Comparison of ENCODE assay signal across 13 cellular contexts in genomic region chr17:14198013-14198412, GRCh38. TPM values are rescaled to one million over a fixed set of nuclear protein-coding genes. Genes with fewer than 3 reads are reported as not detected.
DNase-seq lines count a peak whose midpoint lies in the region; ATAC-seq, FAIRE-seq and TF ChIP-seq lines count a peak whose summit lies in the region.
"Had no signal": no experiment of that assay in that cellular context is flagged by ENCODE, and none has a peak within 500 bp of the region (broad histone marks: within the 10 kb centered on the region; RNA-seq: fewer than 3 reads in every experiment).

No MANE protein-coding gene starts in this region.

- POLR2A ChIA-PET in activated CD8-positive, alpha-beta T cell treated with anti-CD3 and anti-CD28 coated beads for 36 hours (lab: Charles Lee): interaction anchor here (0.9 to 1.1 kb wide), 2 partner anchors 9 to 103 kb away, joined by 3 read pairs; partner anchors contain the start of gene HS3ST3B1

- CTCF ChIA-PET in activated CD8-positive, alpha-beta T cell treated with anti-CD3 and anti-CD28 coated beads for 36 hours (lab: Charles Lee): interaction anchor here (1.1 kb wide), 1 partner anchor 104 kb away, joined by 5 read pairs; no protein-coding TSS in a partner anchor

- H3K36me3 Mint-ChIP-seq in stimulated activated naive CD8-positive, alpha-beta T cell treated with anti-CD3 and anti-CD28 coated beads, Interleukin-15, Interleukin-2, amounts not matched to agents 100 ng/mL and 50 ng/mL, for 24 hours (ENCODE audit: low read depth): peaks cover 43% of the 10 kb centered on the region
- peaks cover 36% of the 10 kb centered on the region for H3K36me3 Mint-ChIP-seq in activated CD8-positive, alpha-beta T cell treated with anti-CD3 and anti-CD28 coated beads for 36 hours (ENCODE audit: low read depth)

- no peaks in the 10 kb centered on the region for H3K9me3 ChIP-seq in left lung
- no peaks in the 10 kb centered on the region for H3K9me3 ChIP-seq in HAP-1
- H3K9me3 ChIP-seq in vagina: no peaks in the 10 kb centered on the region

- intact Hi-C loops in activated CD8-positive, alpha-beta T cell treated with anti-CD3 and anti-CD28 coated beads for 36 hours (cut with micrococcal nuclease): loop anchor here (5.0 kb wide), 1 partner anchor 104 kb away; the partner anchor contains the start of gene HS3ST3B1
- intact Hi-C loops in left lung (cut with DNase I): no loop called here
- intact Hi-C loops in vagina (cut with DNase I): no loop called here

- ATAC-seq in stimulated activated naive CD8-positive, alpha-beta T cell treated with anti-CD3 and anti-CD28 coated beads, Interleukin-15, Interleukin-2, amounts not matched to agents 100 U/mL and 50 U/mL, for 24 hours: no peak
- ATAC-seq in activated CD8-positive, alpha-beta T cell treated with anti-CD3 and anti-CD28 coated beads for 36 hours: no peak
- peak; percentile 94 for ATAC-seq in left lung

- in situ Hi-C loops in HAP-1 (cut with MboI; ENCODE audit: low sequenced_read_pairs): no loop called here

- no peak for FAIRE-seq in HTR-8/SVneo (lab: Jason Lieb, UNC)

- peaks cover 19 to 41% of the 10 kb centered on the region in 2 donors for H3K4me1 ChIP-seq in left lung
- H3K4me1 ChIP-seq in HAP-1: no peaks in the 10 kb centered on the region
- H3K4me1 ChIP-seq in vagina: peaks cover 26% of the 10 kb centered on the region

- H3K27ac ChIP-seq in left lung: peak overlapping the region; percentile 9 to 37
- H3K27ac ChIP-seq in vagina: no peak overlapping the region
- H3K27ac ChIP-seq: C4-2B, epithelial cell of prostate had no signal

- no peak for TF ChIP-seq POLR2A in vagina (IDR thresholded peaks at IDR 0.05)

- H3K4me3 ChIP-seq in left lung: no peak overlapping the region
- no peak overlapping the region for H3K4me3 ChIP-seq in HAP-1
- H3K4me3 ChIP-seq in vagina: no peak overlapping the region

- DNase-seq in stimulated activated naive CD8-positive, alpha-beta T cell treated with anti-CD3 and anti-CD28 coated beads, Interleukin-15, Interleukin-2, amounts not matched to agents 100 U/mL and 50 U/mL, for 24 hours: no peak
- no peak for DNase-seq in activated CD8-positive, alpha-beta T cell treated with anti-CD3 and anti-CD28 coated beads for 36 hours
- DNase-seq in left lung: peak in 1 of 2 donors; percentile 79
- DNase-seq in HAP-1 (ENCODE audit: low spot score in 2 of 2): no peak
- no peak for DNase-seq in anterior cingulate cortex (lab: John Stamatoyannopoulos, UW)
- no peak for DNase-seq in HTR-8/SVneo (ENCODE audit: insufficient read length, low spot score)
- DNase-seq in vagina (ENCODE audit: extremely low spot score in 2 of 2): no peak
- DNase-seq: NCI-H1694 had no signal

- H3K27me3 ChIP-seq in left lung (no peaks in the 10 kb centered on the region), HAP-1 (ENCODE audit: low read depth) (no peaks in the 10 kb centered on the region), vagina (no peaks in the 10 kb centered on the region)

- H3K4me1 Mint-ChIP-seq in stimulated activated naive CD8-positive, alpha-beta T cell treated with anti-CD3 and anti-CD28 coated beads, Interleukin-15, Interleukin-2, amounts not matched to agents 100 ng/mL and 50 ng/mL, for 24 hours (ENCODE audit: low read depth): peaks cover 94% of the 10 kb centered on the region
- peaks cover 90% of the 10 kb centered on the region for H3K4me1 Mint-ChIP-seq in activated CD8-positive, alpha-beta T cell treated with anti-CD3 and anti-CD28 coated beads for 36 hours (ENCODE audit: low read depth)

- H3K4me3 Mint-ChIP-seq in stimulated activated naive CD8-positive, alpha-beta T cell treated with anti-CD3 and anti-CD28 coated beads, Interleukin-15, Interleukin-2, amounts not matched to agents 100 ng/mL and 50 ng/mL, for 24 hours: peak overlapping the region; percentile 29
- no peak overlapping the region for H3K4me3 Mint-ChIP-seq in activated CD8-positive, alpha-beta T cell treated with anti-CD3 and anti-CD28 coated beads for 36 hours

- H3K9me3 Mint-ChIP-seq in stimulated activated naive CD8-positive, alpha-beta T cell treated with anti-CD3 and anti-CD28 coated beads, Interleukin-15, Interleukin-2, amounts not matched to agents 100 ng/mL and 50 ng/mL, for 24 hours: no peaks in the 10 kb centered on the region
- H3K9me3 Mint-ChIP-seq in activated CD8-positive, alpha-beta T cell treated with anti-CD3 and anti-CD28 coated beads for 36 hours: no peaks in the 10 kb centered on the region

- H3K27me3 Mint-ChIP-seq in stimulated activated naive CD8-positive, alpha-beta T cell treated with anti-CD3 and anti-CD28 coated beads, Interleukin-15, Interleukin-2, amounts not matched to agents 100 ng/mL and 50 ng/mL, for 24 hours: no peaks in the 10 kb centered on the region
- H3K27me3 Mint-ChIP-seq in activated CD8-positive, alpha-beta T cell treated with anti-CD3 and anti-CD28 coated beads for 36 hours: no peaks in the 10 kb centered on the region

- H3K36me3 ChIP-seq in left lung (no peaks in the 10 kb centered on the region), HAP-1 (replicated peaks) (no peaks in the 10 kb centered on the region), vagina (no peaks in the 10 kb centered on the region)

- no peak for TF ChIP-seq CTCF in activated CD8-positive, alpha-beta T cell treated with anti-CD3 and anti-CD28 coated beads for 36 hours (IDR thresholded peaks at IDR 0.05)
- TF ChIP-seq CTCF in left lung (IDR thresholded peaks at IDR 0.05) (no peak), vagina (IDR thresholded peaks at IDR 0.05) (no peak)

- H3K27ac Mint-ChIP-seq in stimulated activated naive CD8-positive, alpha-beta T cell treated with anti-CD3 and anti-CD28 coated beads, Interleukin-15, Interleukin-2, amounts not matched to agents 100 ng/mL and 50 ng/mL, for 24 hours: peak overlapping the region; percentile 47
- peak overlapping the region; percentile 85 for H3K27ac Mint-ChIP-seq in activated CD8-positive, alpha-beta T cell treated with anti-CD3 and anti-CD28 coated beads for 36 hours

RNA-seq across cellular contexts. Expression of gene CDRT15, which starts 38.6 kb away (rescaled TPM):
- not detected for total RNA-seq in activated CD8-positive, alpha-beta T cell treated with anti-CD3 and anti-CD28 coated beads for 36 hours
- total RNA-seq in left lung: not detected
- total RNA-seq in vagina: not detected
- total RNA-seq: skeletal muscle tissue; T-helper 2 cell treated with Interferon-gamma antibody and Interleukin-4, amounts not matched to agents 100 ng/mL and 5 ng/mL, for 36 hours had no signal
